In the genomic region with DNA sequence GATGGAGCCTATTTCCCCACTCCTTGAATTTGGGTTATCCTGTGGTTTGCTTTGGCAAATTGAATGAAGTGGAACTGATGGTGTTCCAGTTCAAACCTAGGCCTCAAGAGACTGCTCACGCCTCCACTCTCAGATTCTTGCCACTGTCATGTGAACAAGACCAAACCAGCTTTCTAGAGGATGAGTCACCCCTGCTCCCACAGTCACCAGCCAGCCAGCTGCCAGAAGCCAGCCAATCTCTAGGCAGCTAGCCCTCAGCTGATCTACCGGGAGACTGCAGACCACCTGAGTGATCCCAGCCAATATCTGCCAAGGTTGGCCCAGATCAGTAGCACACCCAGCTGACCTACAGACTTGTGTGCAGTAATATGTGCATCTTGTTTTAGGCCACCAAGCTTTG, we compare ENCODE assay signal across 12 cellular contexts.
A peak's percentile ranks its signal among the peaks of the same experiment; 100 is the strongest.
DNase-seq lines count a peak whose midpoint lies in the region; ATAC-seq and TF ChIP-seq lines count a peak whose summit lies in the region.
"Had no signal": no experiment of that assay in that cellular context is flagged by ENCODE, and none has a peak within 500 bp of the region (broad histone marks: within the 10 kb centered on the region; RNA-seq: fewer than 3 reads in every experiment).

No MANE protein-coding gene starts in this region.

- H3K27ac ChIP-seq in BLaER1: no peak overlapping the region
- no peak overlapping the region for H3K27ac ChIP-seq in right cardiac atrium (ENCODE audit: low read length)
- no peak overlapping the region for H3K27ac ChIP-seq in effector memory CD4-positive, alpha-beta T cell (ENCODE audit: insufficient read depth, low read length, poor library complexity, severe bottlenecking)
- no peak overlapping the region for H3K27ac ChIP-seq in transverse colon
- H3K27ac ChIP-seq: SJSA1 had no signal

- POLR2A ChIA-PET in HEK293T (lab: Yijun Ruan, JAX): no interaction called here

- TF ChIP-seq EP300 in transverse colon (IDR thresholded peaks at IDR 0.05; ENCODE audit: low read depth): no peak

- H3K4me2 ChIP-seq in BLaER1: peak overlapping the region; percentile 29

- H3K4me3 ChIP-seq in BLaER1 (no peak overlapping the region), HFF-Myc (replicated peaks; ENCODE audit: low read depth, low read length) (no peak overlapping the region), right cardiac atrium (ENCODE audit: low read length) (no peak overlapping the region), transverse colon (no peak overlapping the region)
- H3K4me3 ChIP-seq in effector memory CD4-positive, alpha-beta T cell (ENCODE audit: insufficient read depth, low read depth, low read length, poor library complexity, severe bottlenecking): no peak overlapping the region
- H3K4me3 ChIP-seq: SJSA1 had no signal

- no peaks in the 10 kb centered on the region for H3K9me3 ChIP-seq in BLaER1
- no peaks in the 10 kb centered on the region for H3K9me3 ChIP-seq in right cardiac atrium (ENCODE audit: control insufficient read depth, low read length)
- no peaks in the 10 kb centered on the region for H3K9me3 ChIP-seq in effector memory CD4-positive, alpha-beta T cell (ENCODE audit: control insufficient read depth, low read length)
- H3K9me3 ChIP-seq in transverse colon: no peaks in the 10 kb centered on the region
- H3K9me3 ChIP-seq: SJSA1 had no signal

- intact Hi-C loops in right cardiac atrium (cut with DNase I) (no loop called here), transverse colon (cut with DNase I; ENCODE audit: low total_unique reads) (no loop called here)

- ATAC-seq in right cardiac atrium: no peak

- in situ Hi-C loops in transverse colon (cut with MboI; ENCODE audit: low pct_ligation_motif_present in 1 of 4, low pct_unique_long_range_greater_than_20kb in 1 of 4, low sequenced_read_pairs in 3 of 4): no loop called here

- no peak overlapping the region for H3K9ac ChIP-seq in BLaER1

- peaks cover 10% of the 10 kb centered on the region for H3K4me1 ChIP-seq in BLaER1
- no peaks in the 10 kb centered on the region for H3K4me1 ChIP-seq in right cardiac atrium (ENCODE audit: control insufficient read depth, insufficient read depth, low read length)
- H3K4me1 ChIP-seq in effector memory CD4-positive, alpha-beta T cell (ENCODE audit: control insufficient read depth, insufficient read depth, low read length, poor library complexity, severe bottlenecking): no peaks in the 10 kb centered on the region
- H3K4me1 ChIP-seq in transverse colon: no peaks in the 10 kb centered on the region
- H3K4me1 ChIP-seq: SJSA1 had no signal

- no peaks in the 10 kb centered on the region for H4K20me1 ChIP-seq in BLaER1

- TF ChIP-seq POLR2A in transverse colon (IDR thresholded peaks at IDR 0.05): no peak

- no peaks in the 10 kb centered on the region for H3K36me3 ChIP-seq in BLaER1
- H3K36me3 ChIP-seq in effector memory CD4-positive, alpha-beta T cell (ENCODE audit: control insufficient read depth, insufficient read depth, low read length): no peaks in the 10 kb centered on the region
- H3K36me3 ChIP-seq in transverse colon: no peaks in the 10 kb centered on the region
- H3K36me3 ChIP-seq: SJSA1 had no signal

- CTCF ChIA-PET in HEK293T (lab: Yijun Ruan, JAX): no interaction called here

- DNase-seq in HFF-Myc (ENCODE audit: extremely low read depth, low read depth) (peak; percentile 12), SHP77 treated with DMSO at 0.1 percent for 48 hours (lab: John Stamatoyannopoulos, UW) (peak; percentile 21), iPS-NIHi7 (ENCODE audit: extremely low spot score) (peak; percentile 27), right cardiac atrium (no peak), HEK293T (ENCODE audit: extremely low spot score) (no peak), transverse colon (no peak)
- DNase-seq in effector memory CD4-positive, alpha-beta T cell: no peak
- DNase-seq: activated CD4-positive, alpha-beta memory T cell treated with anti-CD3 and anti-CD28 coated beads, Interleukin-2, amount 10 ng/mL, durations not matched to agents 7 days and 5 days; CD4-positive, CD25-positive, alpha-beta regulatory T cell; NCI-H1092 treated with DMSO at 0.1 percent for 48 hours had no signal

- TF ChIP-seq CTCF in HFF-Myc (IDR thresholded peaks at IDR 0.05; ENCODE audit: low read depth, low read length, missing control alignments) (no peak), transverse colon (IDR thresholded peaks at IDR 0.05) (no peak)

- 77% methylated on average over 2 of the region's 2 CpGs for WGBS in right cardiac atrium
- 67 to 85% methylated on average over 1 to 2 of the region's 2 CpGs for WGBS in transverse colon (ENCODE audit: low coverage in 1 of 2), 2 donors

- no peaks in the 10 kb centered on the region for H3K27me3 ChIP-seq in BLaER1
- no peaks in the 10 kb centered on the region for H3K27me3 ChIP-seq in right cardiac atrium (ENCODE audit: control insufficient read depth, insufficient read depth)
- H3K27me3 ChIP-seq in effector memory CD4-positive, alpha-beta T cell (replicated peaks; ENCODE audit: control insufficient read depth, insufficient read depth, low read length, poor library complexity, severe bottlenecking): no peaks in the 10 kb centered on the region
- H3K27me3 ChIP-seq in transverse colon: no peaks in the 10 kb centered on the region
- H3K27me3 ChIP-seq: SJSA1 had no signal

TF ChIP-seq in HEK293T, 16 proteins besides CTCF, POLR2A, EP300 and RAD21:
- TF ChIP-seq NFRKB (IDR thresholded peaks at IDR 0.05) (no peak), BHLHE40 (IDR thresholded peaks at IDR 0.05; ENCODE audit: borderline replicate concordance) (no peak), FOXM1 (IDR thresholded peaks at IDR 0.05; ENCODE audit: borderline replicate concordance) (no peak), ELF4 (IDR thresholded peaks at IDR 0.05) (no peak), TARDBP (IDR thresholded peaks at IDR 0.05) (no peak), HDGF (IDR thresholded peaks at IDR 0.05; ENCODE audit: borderline replicate concordance) (no peak), ZNF384 (IDR thresholded peaks at IDR 0.05) (no peak), SUZ12 (IDR thresholded peaks at IDR 0.05) (no peak), LEF1 (IDR thresholded peaks at IDR 0.05; ENCODE audit: borderline replicate concordance) (no peak)

Comparison
In these comparisons a context has a peak if more than half of its experiments do, and no peak if none do; other contexts are left out.
1. DNase-seq: peak in HFF-Myc (single experiment), SHP77 treated with DMSO at 0.1 percent for 48 hours (single experiment) and iPS-NIHi7 (single experiment); none in right cardiac atrium (0 of 3), HEK293T (single experiment), effector memory CD4-positive, alpha-beta T cell (0 of 3) and transverse colon (single experiment).